13 cellular contexts compared by ENCODE assay signal in genomic region chr7:120742370-120742769, GRCh38.
DNase-seq lines count a peak whose midpoint lies in the region; ATAC-seq, FAIRE-seq and TF ChIP-seq lines count a peak whose summit lies in the region.
"Had no signal": no experiment of that assay in that cellular context is flagged by ENCODE, and none has a peak within 500 bp of the region (broad histone marks: within the 10 kb centered on the region; RNA-seq: fewer than 3 reads in every experiment).

No MANE protein-coding gene starts in this region.

- H3K27ac Mint-ChIP-seq in activated naive CD4-positive, alpha-beta T cell treated with anti-CD3 and anti-CD28 coated beads for 36 hours, result no peak overlapping the region
- H3K27ac Mint-ChIP-seq: activated CD8-positive, alpha-beta T cell treated with anti-CD3 and anti-CD28 coated beads for 36 hours; activated naive CD4-positive, alpha-beta T cell treated with anti-CD3 and anti-CD28 coated beads, Interleukin-2, amount 50 U/mL, for 24 hours had no signal

- TF ChIP-seq POLR2A in HepG2 (IDR thresholded peaks at IDR 0.05; ENCODE audit: insufficient read depth in 1 of 2, low read depth in 2 of 2, low read length in 2 of 2), result no peak

- H3K4me3 Mint-ChIP-seq in activated naive CD4-positive, alpha-beta T cell treated with anti-CD3 and anti-CD28 coated beads for 36 hours, result no peak overlapping the region
- H3K4me3 Mint-ChIP-seq: activated CD8-positive, alpha-beta T cell treated with anti-CD3 and anti-CD28 coated beads for 36 hours; activated naive CD4-positive, alpha-beta T cell treated with anti-CD3 and anti-CD28 coated beads, Interleukin-2, amount 50 U/mL, for 24 hours; neural crest cell had no signal

- peak; percentile 72 for DNase-seq in DMS153 treated with DMSO at 0.1 percent for 48 hours (lab: John Stamatoyannopoulos, UW; ENCODE audit: unreplicated experiment)
- peak; percentile 38 for DNase-seq in NCI-H2081 treated with DMSO at 0.1 percent for 48 hours (lab: John Stamatoyannopoulos, UW)
- peak; percentile 86 for DNase-seq in SHP77 treated with DMSO at 0.1 percent for 48 hours (lab: John Stamatoyannopoulos, UW)
- DNase-seq in islet precursor cell, result peak; percentile 57
- no peak for DNase-seq in activated CD4-positive, alpha-beta T cell treated with anti-CD3 and anti-CD28 coated beads, Interleukin-2, amount 50 U/mL, for 48 hours
- DNase-seq in HepG2 (ENCODE audit: low spot score), result no peak
- DNase-seq in activated naive CD4-positive, alpha-beta T cell treated with anti-CD3 and anti-CD28 coated beads for 36 hours, result no peak
- DNase-seq in activated CD4-positive, CD25-positive, alpha-beta regulatory T cell (lab: John Stamatoyannopoulos, UW), result no peak
- DNase-seq: activated CD8-positive, alpha-beta T cell treated with anti-CD3 and anti-CD28 coated beads for 36 hours; KG1; uterus had no signal

- POLR2A ChIA-PET in HepG2 (lab: Yijun Ruan, JAX), result no interaction called here

- CTCF ChIA-PET in HepG2 (lab: Yijun Ruan, JAX; ENCODE audit: low intra/inter-chr PET ratio, low total read pairs), result no interaction called here
- CTCF ChIA-PET in activated naive CD4-positive, alpha-beta T cell treated with anti-CD3 and anti-CD28 coated beads for 36 hours (lab: Charles Lee), result no interaction called here

- ATAC-seq in HepG2, result no peak
- ATAC-seq: activated CD8-positive, alpha-beta T cell treated with anti-CD3 and anti-CD28 coated beads for 36 hours had no signal

- no peaks in the 10 kb centered on the region for H3K36me3 ChIP-seq in HepG2 (replicated peaks in 1 of 2; ENCODE audit: control insufficient read depth in 1 of 2, insufficient read depth in 2 of 2, low read length in 2 of 2)
- H3K36me3 ChIP-seq: uterus had no signal

- H3K9me3 Mint-ChIP-seq in activated naive CD4-positive, alpha-beta T cell treated with anti-CD3 and anti-CD28 coated beads for 36 hours, result no peaks in the 10 kb centered on the region
- H3K9me3 Mint-ChIP-seq: activated CD8-positive, alpha-beta T cell treated with anti-CD3 and anti-CD28 coated beads for 36 hours; activated naive CD4-positive, alpha-beta T cell treated with anti-CD3 and anti-CD28 coated beads, Interleukin-2, amount 50 U/mL, for 24 hours; neural crest cell had no signal

- H3K9ac ChIP-seq in HepG2 (ENCODE audit: insufficient read depth, low read depth, low read length), result no peak overlapping the region

- H3K4me1 ChIP-seq in HepG2 (ENCODE audit: insufficient read depth, low read length), result no peaks in the 10 kb centered on the region
- H3K4me1 ChIP-seq: uterus had no signal

- no peaks in the 10 kb centered on the region for H3K27me3 ChIP-seq in HepG2 (ENCODE audit: control insufficient read depth in 1 of 2, insufficient read depth in 2 of 2, low read length in 2 of 2)
- H3K27me3 ChIP-seq: uterus had no signal

- TF ChIP-seq RAD21 in HepG2 (CRISPR knock-in tag; IDR thresholded peaks at IDR 0.05), result no peak

- no peaks in the 10 kb centered on the region for H3K4me1 Mint-ChIP-seq in activated naive CD4-positive, alpha-beta T cell treated with anti-CD3 and anti-CD28 coated beads for 36 hours (ENCODE audit: low read depth)
- H3K4me1 Mint-ChIP-seq: activated naive CD4-positive, alpha-beta T cell treated with anti-CD3 and anti-CD28 coated beads, Interleukin-2, amount 50 U/mL, for 24 hours had no signal

- no peak overlapping the region for H3K4me2 ChIP-seq in HepG2 (ENCODE audit: low read depth, low read length)

- 4% methylated on average over 5 of the region's 5 CpGs for WGBS in HepG2 (ENCODE audit: low lambda C conversion rate)

- H3K4me3 ChIP-seq in HepG2 (replicated peaks in 1 of 3; ENCODE audit: insufficient read depth in 1 of 3, low read depth in 2 of 3, low read length in 3 of 3), result no peak overlapping the region
- H3K4me3 ChIP-seq: uterus had no signal

- BruUV-seq in HepG2 (replicated peaks; lab: Mats Ljungman, UMichigan), result no TSS peak

- in situ Hi-C loops in HepG2 (cut with HindIII; ENCODE audit: extremely low pct_ligation_motif_present, low pct_unique_long_range_greater_than_20kb), result no loop called here

- intact Hi-C loops in HepG2 (cut with micrococcal nuclease; ENCODE audit: unreplicated experiment), result no loop called here
- intact Hi-C loops in activated naive CD4-positive, alpha-beta T cell treated with anti-CD3 and anti-CD28 coated beads for 36 hours (cut with micrococcal nuclease), result no loop called here

- no peak overlapping the region for H2AFZ ChIP-seq in HepG2 (ENCODE audit: low read length)

- no peak overlapping the region for H3K27ac ChIP-seq in HepG2 (ENCODE audit: extremely low read length, insufficient read depth, low read length)
- H3K27ac ChIP-seq: uterus had no signal

- H3K79me2 ChIP-seq in HepG2 (ENCODE audit: insufficient read depth, low read length), result no peaks in the 10 kb centered on the region

- peaks cover 4% of the 10 kb centered on the region for H3K27me3 Mint-ChIP-seq in activated naive CD4-positive, alpha-beta T cell treated with anti-CD3 and anti-CD28 coated beads for 36 hours (ENCODE audit: low read depth)

- H3K9me3 ChIP-seq in HepG2 (ENCODE audit: low read length), result no peaks in the 10 kb centered on the region
- H3K9me3 ChIP-seq: uterus had no signal

- TF ChIP-seq EP300 in HepG2 (IDR thresholded peaks at IDR 0.05; ENCODE audit: low read depth in 2 of 2, low read length in 2 of 2), result no peak
- TF ChIP-seq EP300 in HepG2 (CRISPR knock-in tag; IDR thresholded peaks at IDR 0.05; ENCODE audit: borderline replicate concordance), result no peak

- no peaks in the 10 kb centered on the region for H4K20me1 ChIP-seq in HepG2 (ENCODE audit: insufficient read depth, low read length)

- no peak for FAIRE-seq in HepG2 (lab: Jason Lieb, UNC)

- H3K36me3 Mint-ChIP-seq in activated naive CD4-positive, alpha-beta T cell treated with anti-CD3 and anti-CD28 coated beads for 36 hours (ENCODE audit: low read depth), result no peaks in the 10 kb centered on the region
- H3K36me3 Mint-ChIP-seq: activated naive CD4-positive, alpha-beta T cell treated with anti-CD3 and anti-CD28 coated beads, Interleukin-2, amount 50 U/mL, for 24 hours had no signal

- no peak for TF ChIP-seq CTCF in HepG2 (CRISPR knock-in tag; IDR thresholded peaks at IDR 0.05)

TF ChIP-seq in HepG2, 621 proteins besides CTCF, POLR2A, EP300 and RAD21 (continues in another document):
- TF ChIP-seq BCLAF1 (IDR thresholded peaks at IDR 0.05) (no peak), SNAPC2 (CRISPR knock-in tag; IDR thresholded peaks at IDR 0.05) (no peak), ZNF556 (CRISPR knock-in tag; IDR thresholded peaks at IDR 0.05; ENCODE audit: borderline replicate concordance) (no peak), DR1 (CRISPR knock-in tag; IDR thresholded peaks at IDR 0.05) (no peak), MBD4 (IDR thresholded peaks at IDR 0.05; ENCODE audit: borderline replicate concordance, low read length) (no peak), HNRNPUL1 (IDR thresholded peaks at IDR 0.05; ENCODE audit: low read depth, low read length) (no peak), CHD2 (IDR thresholded peaks at IDR 0.05; ENCODE audit: low read depth, low read length) (no peak), PITX1 (CRISPR knock-in tag; IDR thresholded peaks at IDR 0.05) (no peak), ZNF329 (CRISPR knock-in tag; IDR thresholded peaks at IDR 0.05; ENCODE audit: low read depth) (no peak), POLR2AphosphoS2 (IDR thresholded peaks at IDR 0.05; ENCODE audit: low read depth, low read length) (no peak)
- TF ChIP-seq, protein P1, sequence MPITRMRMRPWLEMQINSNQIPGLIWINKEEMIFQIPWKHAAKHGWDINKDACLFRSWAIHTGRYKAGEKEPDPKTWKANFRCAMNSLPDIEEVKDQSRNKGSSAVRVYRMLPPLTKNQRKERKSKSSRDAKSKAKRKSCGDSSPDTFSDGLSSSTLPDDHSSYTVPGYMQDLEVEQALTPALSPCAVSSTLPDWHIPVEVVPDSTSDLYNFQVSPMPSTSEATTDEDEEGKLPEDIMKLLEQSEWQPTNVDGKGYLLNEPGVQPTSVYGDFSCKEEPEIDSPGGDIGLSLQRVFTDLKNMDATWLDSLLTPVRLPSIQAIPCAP (CRISPR knock-in tag; IDR thresholded peaks at IDR 0.05; ENCODE audit: low read depth), result no peak

Comparison
In these comparisons a context has a peak if more than half of its experiments do, and no peak if none do; other contexts are left out.
1. DNase-seq: peak in DMS153 treated with DMSO at 0.1 percent for 48 hours (single experiment), NCI-H2081 treated with DMSO at 0.1 percent for 48 hours (single experiment), SHP77 treated with DMSO at 0.1 percent for 48 hours (single experiment) and islet precursor cell (single experiment); none in activated CD4-positive, alpha-beta T cell treated with anti-CD3 and anti-CD28 coated beads, Interleukin-2, amount 50 U/mL, for 48 hours (0 of 2), HepG2 (single experiment), activated naive CD4-positive, alpha-beta T cell treated with anti-CD3 and anti-CD28 coated beads for 36 hours (single experiment) and activated CD4-positive, CD25-positive, alpha-beta regulatory T cell (0 of 4).